ENCODE assay signal across 8 cellular contexts in the genomic region with DNA sequence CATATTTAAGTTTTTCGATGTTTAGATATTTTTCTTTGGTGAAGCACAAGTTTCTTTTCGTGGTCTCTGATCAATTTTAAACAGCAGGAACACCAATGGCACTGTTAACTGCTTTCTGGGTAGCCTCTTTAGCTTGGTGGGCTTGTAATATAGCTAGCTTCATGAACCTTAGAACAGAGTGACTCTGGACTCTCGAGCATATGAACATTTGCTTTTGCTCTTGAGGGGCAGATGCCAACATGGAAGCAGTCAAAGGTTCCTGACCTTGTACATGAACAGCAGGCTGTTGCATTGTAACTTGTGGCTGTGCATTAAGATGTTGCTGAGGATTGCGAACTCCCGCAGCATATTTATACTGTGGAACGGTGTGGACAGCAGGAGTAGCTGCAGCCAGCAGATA. TPM values are rescaled to one million over a fixed set of nuclear protein-coding genes. Genes with fewer than 3 reads are reported as not detected.
DNase-seq lines count a peak whose midpoint lies in the region; ATAC-seq, FAIRE-seq and TF ChIP-seq lines count a peak whose summit lies in the region.
"Not testable (repeated sequence)": the region's sequence is repeated elsewhere in the genome, so short reads cannot be mapped to it uniquely, and the experiment has no call there.

No MANE protein-coding gene starts in this region.

- not testable (repeated sequence) for H3K9me3 ChIP-seq in CD4-positive, alpha-beta memory T cell (ENCODE audit: control insufficient read depth in 1 of 2, low read length in 2 of 2); GM12878 (replicated peaks; ENCODE audit: control insufficient read depth, insufficient read depth, low read length)

- H4K20me1 ChIP-seq in GM12878 (ENCODE audit: control insufficient read depth, insufficient read depth) = not testable (repeated sequence)

- not testable (repeated sequence) for TF ChIP-seq EP300 in GM12878 (IDR thresholded peaks at IDR 0.05; ENCODE audit: borderline replicate concordance in 1 of 2, control insufficient read depth in 1 of 2, low read depth in 2 of 2, low read length in 2 of 2)

- not testable (repeated sequence) for BruUV-seq in GM12878 (replicated peaks; lab: Mats Ljungman, UMichigan)

- peak overlapping the region; percentile 2 to 63 (median 38) for H3K4me3 Mint-ChIP-seq in CD4-positive, alpha-beta memory T cell
- H3K4me3 Mint-ChIP-seq in HFFc6, WTC11, natural killer cell: not testable (repeated sequence)
- peak overlapping the region in 1 of 2 donors; percentile 58 for H3K4me3 Mint-ChIP-seq in activated T-cell treated with anti-CD3 and anti-CD28 coated beads, Interleukin-2, amount 50 U/mL, for 72 hours
- peak overlapping the region; percentile 54 for H3K4me3 Mint-ChIP-seq in stimulated activated naive CD8-positive, alpha-beta T cell treated with anti-CD3 and anti-CD28 coated beads, Interleukin-15, Interleukin-2, amounts not matched to agents 100 ng/mL and 50 ng/mL, for 24 hours

- TF ChIP-seq RAD21 in GM12878 (IDR thresholded peaks at IDR 0.05; ENCODE audit: insufficient read depth, low read depth, low read length) = not testable (repeated sequence)

- H3K4me1 Mint-ChIP-seq in CD4-positive, alpha-beta memory T cell = peaks cover 36 to 56% (median 46%) of the 10 kb centered on the region in 4 donors
- H3K4me1 Mint-ChIP-seq in HFFc6 (ENCODE audit: low read depth) = peaks cover 40% of the 10 kb centered on the region
- peaks cover 25% of the 10 kb centered on the region for H3K4me1 Mint-ChIP-seq in WTC11
- H3K4me1 Mint-ChIP-seq in activated T-cell treated with anti-CD3 and anti-CD28 coated beads, Interleukin-2, amount 50 U/mL, for 72 hours (ENCODE audit: low read depth) = peaks cover 51% of the 10 kb centered on the region
- peaks cover 42 to 47% of the 10 kb centered on the region in 2 donors for H3K4me1 Mint-ChIP-seq in natural killer cell
- peaks cover 56% of the 10 kb centered on the region for H3K4me1 Mint-ChIP-seq in stimulated activated naive CD8-positive, alpha-beta T cell treated with anti-CD3 and anti-CD28 coated beads, Interleukin-15, Interleukin-2, amounts not matched to agents 100 ng/mL and 50 ng/mL, for 24 hours (ENCODE audit: low read depth)

- not testable (repeated sequence) for H3K36me3 ChIP-seq in CD4-positive, alpha-beta memory T cell (ENCODE audit: insufficient read depth, low read length)
- H3K36me3 ChIP-seq in GM12878 (ENCODE audit: control insufficient read depth in 2 of 2, insufficient read depth in 2 of 2, low read length in 1 of 2) = peaks cover 2 to 12% of the 10 kb centered on the region in 2 experiments; a peak in 3 of 4 replicates

- ATAC-seq in WTC11; activated T-cell treated with anti-CD3 and anti-CD28 coated beads, Interleukin-2, amount 50 U/mL, for 72 hours (replicated peaks in 1 of 2); GM12878; left lobe of liver; natural killer cell: not testable (repeated sequence)

- POLR2A ChIA-PET in CD4-positive, alpha-beta memory T cell (lab: Charles Lee; ENCODE audit: partially characterized antibody) = interaction anchor here (1.6 kb wide), 1 partner anchor 83 kb away, joined by 4 read pairs; a partner anchor contains a TSS
- POLR2A ChIA-PET in WTC11 (lab: Charles Lee) = not testable (repeated sequence)
- POLR2A ChIA-PET in GM12878 (lab: Charles Lee) = interaction anchor here (0.7 to 1.1 kb wide), 5 partner anchors 8 to 462 kb away, joined by 3 to 5 read pairs (median 3); no protein-coding TSS in a partner anchor

- H3K4me1 ChIP-seq in CD4-positive, alpha-beta memory T cell (ENCODE audit: insufficient read depth, low read length) = peaks cover 63% of the 10 kb centered on the region
- H3K4me1 ChIP-seq in GM12878 (ENCODE audit: control insufficient read depth, insufficient read depth, low read length) = peaks cover 14% of the 10 kb centered on the region

- H3K27ac Mint-ChIP-seq in CD4-positive, alpha-beta memory T cell = peak overlapping the region in 5 of 7 donors; percentile 18 to 79 (median 56)
- peak overlapping the region; percentile 13; the same call in 1 of the 2 replicates for H3K27ac Mint-ChIP-seq in HFFc6
- peak overlapping the region; percentile 84 for H3K27ac Mint-ChIP-seq in WTC11
- H3K27ac Mint-ChIP-seq in activated T-cell treated with anti-CD3 and anti-CD28 coated beads, Interleukin-2, amount 50 U/mL, for 72 hours = peak overlapping the region; percentile 17
- H3K27ac Mint-ChIP-seq in natural killer cell = peak overlapping the region; percentile 36 to 52
- peak overlapping the region; percentile 49 for H3K27ac Mint-ChIP-seq in stimulated activated naive CD8-positive, alpha-beta T cell treated with anti-CD3 and anti-CD28 coated beads, Interleukin-15, Interleukin-2, amounts not matched to agents 100 ng/mL and 50 ng/mL, for 24 hours

- peaks cover 91% of the 10 kb centered on the region for H3K79me2 ChIP-seq in GM12878 (ENCODE audit: control insufficient read depth, insufficient read depth, low read length)

- SMC1A ChIA-PET in GM12878 (lab: Charles Lee; ENCODE audit: uncharacterized antibody, unreplicated experiment) = interaction anchor here (0.7 to 1.5 kb wide), 4 partner anchors 9 to 294 kb away, joined by 3 to 4 read pairs (median 4); no protein-coding TSS in a partner anchor

- H2AFZ ChIP-seq in GM12878 (ENCODE audit: control insufficient read depth, low read depth, low read length) = not testable (repeated sequence)

- H3K4me3 ChIP-seq in CD4-positive, alpha-beta memory T cell (ENCODE audit: low read length in 2 of 2); GM12878: not testable (repeated sequence)

- CTCF ChIA-PET in CD4-positive, alpha-beta memory T cell (lab: Charles Lee; ENCODE audit: partially characterized antibody) = interaction anchor here (0.8 to 1.7 kb wide), 3 partner anchors 275 to 508 kb away, joined by 3 to 4 read pairs (median 3); a partner anchor contains a TSS
- CTCF ChIA-PET in WTC11 (lab: Charles Lee) (interaction anchor here (0.6 to 1.2 kb wide), 3 partner anchors 36 to 503 kb away, joined by 3 to 6 read pairs (median 3); no protein-coding TSS in a partner anchor), GM12878 (lab: Yijun Ruan, JAX) (interaction anchor here (0.7 to 3.6 kb wide), 8 partner anchors 9 to 501 kb away, joined by 3 to 30 read pairs (median 3); a partner anchor contains a TSS)

- H3K9me3 Mint-ChIP-seq in CD4-positive, alpha-beta memory T cell; HFFc6; WTC11; activated T-cell treated with anti-CD3 and anti-CD28 coated beads, Interleukin-2, amount 50 U/mL, for 72 hours; natural killer cell; stimulated activated naive CD8-positive, alpha-beta T cell treated with anti-CD3 and anti-CD28 coated beads, Interleukin-15, Interleukin-2, amounts not matched to agents 100 ng/mL and 50 ng/mL, for 24 hours: not testable (repeated sequence)

- 0 out of 2 replicates have a peak overlapping the region, but pooled peaks have one; percentile 38 for H3K4me2 ChIP-seq in GM12878 (ENCODE audit: control insufficient read depth, insufficient read depth)

- H3K27me3 ChIP-seq in CD4-positive, alpha-beta memory T cell (ENCODE audit: insufficient read depth, low read length); GM12878 (replicated peaks in 1 of 2; ENCODE audit: control insufficient read depth in 2 of 2, insufficient read depth in 2 of 2, low read length in 1 of 2): not testable (repeated sequence)

- not testable (repeated sequence) for FAIRE-seq in GM12878 (lab: Jason Lieb, UNC)

- peaks cover 23 to 35% of the 10 kb centered on the region in 2 donors for H3K36me3 Mint-ChIP-seq in CD4-positive, alpha-beta memory T cell
- peaks cover 18% of the 10 kb centered on the region for H3K36me3 Mint-ChIP-seq in HFFc6 (ENCODE audit: low read depth)
- H3K36me3 Mint-ChIP-seq in WTC11 = peaks cover 28% of the 10 kb centered on the region
- peaks cover 8 to 29% of the 10 kb centered on the region in 2 donors for H3K36me3 Mint-ChIP-seq in activated T-cell treated with anti-CD3 and anti-CD28 coated beads, Interleukin-2, amount 50 U/mL, for 72 hours (ENCODE audit: insufficient read depth in 2 of 2)
- H3K36me3 Mint-ChIP-seq in natural killer cell = not testable (repeated sequence)
- peaks cover 53% of the 10 kb centered on the region for H3K36me3 Mint-ChIP-seq in stimulated activated naive CD8-positive, alpha-beta T cell treated with anti-CD3 and anti-CD28 coated beads, Interleukin-15, Interleukin-2, amounts not matched to agents 100 ng/mL and 50 ng/mL, for 24 hours (ENCODE audit: low read depth)

- H3K27ac ChIP-seq in CD4-positive, alpha-beta memory T cell (ENCODE audit: low read depth, low read length); GM12878 (ENCODE audit: control insufficient read depth, insufficient read depth): not testable (repeated sequence)

- not testable (repeated sequence) for H3K9ac ChIP-seq in GM12878 (ENCODE audit: control insufficient read depth, insufficient read depth, low read length)

- TF ChIP-seq CTCF in HFFc6 (IDR thresholded peaks at IDR 0.05); WTC11 (IDR thresholded peaks at IDR 0.05); GM12878 (IDR thresholded peaks at IDR 0.05 in 2 of 3, conservative IDR thresholded peaks at IDR 0.05 in 1 of 3; ENCODE audit: control insufficient read depth in 2 of 3, extremely low read depth in 1 of 3, insufficient read depth in 1 of 3, low read depth in 3 of 3, low read length in 3 of 3); natural killer cell (IDR thresholded peaks at IDR 0.05): not testable (repeated sequence)

- DNase-seq in CD4-positive, alpha-beta memory T cell; HFFc6; WTC11 (ENCODE audit: low spot score); activated T-cell treated with anti-CD3 and anti-CD28 coated beads, Interleukin-2, amount 50 U/mL, for 72 hours; GM12878 (ENCODE audit: low read depth, low spot score); natural killer cell: not testable (repeated sequence)
- DNase-seq in left lobe of liver (ENCODE audit: low spot score) = peak; percentile 48

- RAD21 ChIA-PET in GM12878 (lab: Charles Lee; ENCODE audit: unreplicated experiment) = interaction anchor here (0.6 to 2.0 kb wide), 6 partner anchors 27 to 474 kb away, joined by 3 to 6 read pairs (median 4); a partner anchor contains a TSS

- in situ Hi-C loops in GM12878 (cut with MboI) = loop anchor here (5.0 kb wide), 2 partner anchors 266 to 511 kb away; no protein-coding TSS in a partner anchor

- intact Hi-C loops in CD4-positive, alpha-beta memory T cell (cut with micrococcal nuclease) = loop anchor here (10.0 kb wide), 2 partner anchors 618 to 1168 kb away; a partner anchor contains a TSS
- intact Hi-C loops in GM12878 (cut with micrococcal nuclease; ENCODE audit: unreplicated experiment) (loop anchor here (10.0 kb wide), 1 partner anchor 108 kb away; no protein-coding TSS in a partner anchor), natural killer cell (cut with micrococcal nuclease) (loop anchor here (10.0 kb wide), 2 partner anchors 68 to 128 kb away; no protein-coding TSS in a partner anchor)

- TF ChIP-seq POLR2A in GM12878 (IDR thresholded peaks at IDR 0.05; ENCODE audit: low read depth, low read length) = not testable (repeated sequence)

- H3K27me3 Mint-ChIP-seq in CD4-positive, alpha-beta memory T cell; HFFc6 (ENCODE audit: insufficient read depth); WTC11 (ENCODE audit: low read depth); activated T-cell treated with anti-CD3 and anti-CD28 coated beads, Interleukin-2, amount 50 U/mL, for 72 hours (ENCODE audit: low read depth); natural killer cell (ENCODE audit: low read depth in 2 of 2); stimulated activated naive CD8-positive, alpha-beta T cell treated with anti-CD3 and anti-CD28 coated beads, Interleukin-15, Interleukin-2, amounts not matched to agents 100 ng/mL and 50 ng/mL, for 24 hours: not testable (repeated sequence)

- 74% methylated on average over 6 of the region's 6 CpGs for WGBS in GM12878 (ENCODE audit: insufficient coverage, insufficient replicate concordance, low lambda C conversion rate, missing lambda C conversion rate)

RNA-seq across cellular contexts. Expression of a gene that starts 4.7 kb away (rescaled TPM):
- 10 to 100 TPM; 96.9 to 97.6 TPM for total RNA-seq in CD4-positive, alpha-beta memory T cell
- 10 to 100 TPM; 27.4 to 56.6 TPM for polyA plus RNA-seq in CD4-positive, alpha-beta memory T cell
- total RNA-seq in HFFc6 (2021; fragmentation: NEBNext Ultra II Directional; extraction: Animal tissue kit (Norgen Biotek cat#: 25700)) = 10 to 100 TPM; 41.0 to 49.8 (median 46.8) TPM
- total RNA-seq in WTC11 (2021) (61.7 to 64.6 TPM (median 63.0 TPM) in 3 replicates), GM12878 (2014; rRNA removed) (50.2 and 55.3 TPM in 2 replicates), GM12878 (2014; rRNA removed; fragmentation: Illumina TruSeq; extraction: Trizol) (64.5 and 66.0 TPM in 2 replicates), GM12878 (2021) (60.4 and 64.2 TPM in 2 replicates), left lobe of liver (31.5 TPM), natural killer cell (10 to 100 TPM; 80.1 to 99.9 (median 99.8) TPM)
- total RNA-seq in activated T-cell treated with anti-CD3 and anti-CD28 coated beads, Interleukin-2, amount 50 U/mL, for 72 hours = 100 to 1,000 TPM; 111 to 128 TPM
- 241 and 251 TPM in 2 replicates for total RNA-seq in GM12878 (2013; cell fraction: nucleolus; rRNA removed)
- 18.8 TPM for polyA plus RNA-seq in GM12878 (2011; ENCODE audit: low read depth)
- polyA plus RNA-seq in GM12878 (2011; rRNA removed) (69.7 and 105 TPM in 2 replicates), GM12878 (2014; fragmentation: Illumina TruSeq; extraction: Trizol) (54.4 and 65.7 TPM in 2 replicates), GM12878 (2014; fragmentation: Nextera tagmentation; extraction: Ambion mirVana) (10 to 100 TPM; 13.7 to 14.1 TPM), GM12878 (2014; rRNA removed) (28.6 and 32.8 TPM in 2 replicates), GM12878 (2016; fragmentation: Nextera tagmentation; extraction: Ambion mirVana) (10 to 100 TPM; 20.5 to 54.4 TPM)
- polyA plus RNA-seq in GM12878 (2011; cell fraction: cytosol; rRNA removed) = 22.8 and 26.7 TPM in 2 replicates
- polyA plus RNA-seq in GM12878 (2011; cell fraction: nucleus; rRNA removed) = 36.4 and 40.5 TPM in 2 replicates
- 26.3 and 32.6 TPM in 2 replicates for polyA plus RNA-seq in GM12878 (2012)
- 97.1 and 141 TPM in 2 replicates for polyA minus RNA-seq in GM12878 (2011; rRNA and poly(A)+ RNA removed)
- polyA minus RNA-seq in GM12878 (2011; cell fraction: cytosol; rRNA and poly(A)+ RNA removed) = 63.7 and 90.0 TPM in 2 replicates
- 81.2 and 131 TPM in 2 replicates for polyA minus RNA-seq in GM12878 (2011; cell fraction: nucleus; rRNA and poly(A)+ RNA removed)

Comparison
In these comparisons a context has a peak if more than half of its experiments do, and no peak if none do; other contexts are left out.
1. H3K27ac Mint-ChIP-seq: peak in every context shown above with its lines; median percentile 84 in WTC11; 56 in CD4-positive, alpha-beta memory T cell; 49 in stimulated activated naive CD8-positive, alpha-beta T cell treated with anti-CD3 and anti-CD28 coated beads, Interleukin-15, Interleukin-2, amounts not matched to agents 100 ng/mL and 50 ng/mL, for 24 hours; 44 in natural killer cell; 17 in activated T-cell treated with anti-CD3 and anti-CD28 coated beads, Interleukin-2, amount 50 U/mL, for 72 hours; 13 in HFFc6.